Comparison of ENCODE assay signal across 8 cellular contexts in genomic region chr17:45315583-45316270, GRCh38. TPM values are rescaled to one million over a fixed set of nuclear protein-coding genes. Genes with fewer than 3 reads are reported as not detected.
DNase-seq lines count a peak whose midpoint lies in the region; ATAC-seq and TF ChIP-seq lines count a peak whose summit lies in the region.

No MANE protein-coding gene starts in this region.

- H3K27ac ChIP-seq in SK-N-SH (ENCODE audit: low read depth in 2 of 2, low read length in 1 of 2) (peak overlapping the region; percentile 85 to 91), substantia nigra (ENCODE audit: low read depth, low read length, poor library complexity, severe bottlenecking) (peak overlapping the region; percentile 74)

- POLR2A ChIA-PET in SK-N-SH (lab: Yijun Ruan, JAX) = interaction anchor here (0.7 to 1.8 kb wide), 6 partner anchors 10 to 513 kb away, joined by 4 to 13 read pairs (median 6); no protein-coding TSS in a partner anchor

- H3K79me2 ChIP-seq in SK-N-SH (ENCODE audit: insufficient read depth) = peaks cover 59% of the 10 kb centered on the region

- H3K9me2 ChIP-seq in SK-N-SH = no peaks in the 10 kb centered on the region

- H3K4me2 ChIP-seq in SK-N-SH = peak overlapping the region; percentile 92

- peaks cover 38% of the 10 kb centered on the region for H3F3A ChIP-seq in SK-N-SH (replicated peaks; ENCODE audit: insufficient read depth)

- peak overlapping the region; percentile 99 for H3K27ac Mint-ChIP-seq in activated T-helper 2 cell treated with anti-CD3 and anti-CD28 coated beads, Interferon-gamma antibody, Interleukin-2, Interleukin-4, amounts not matched to agents 10 μg/mL and 5 μg/mL and 100 μg/mL, durations not matched to agents 14 hours and 24 hours and 36 hours
- peak overlapping the region; percentile 90 to 98 (median 93) for H3K27ac Mint-ChIP-seq in immature natural killer cell

- H3K27me3 ChIP-seq in SK-N-SH (ENCODE audit: insufficient read depth) = no peaks in the 10 kb centered on the region

- H3K4me3 ChIP-seq in SK-N-SH (ENCODE audit: low read depth in 2 of 2, low read length in 1 of 2) = peak overlapping the region; percentile 87 to 93

- CTCF ChIA-PET in SK-N-SH (lab: Yijun Ruan, JAX) = interaction anchor here (0.7 to 4.8 kb wide), 19 partner anchors 8 to 181 kb away, joined by 3 to 28 read pairs (median 4); no protein-coding TSS in a partner anchor

- intact Hi-C loops in activated T-helper 2 cell treated with anti-CD3 and anti-CD28 coated beads, Interferon-gamma antibody, Interleukin-2, Interleukin-4, amounts not matched to agents 10 μg/mL and 5 μg/mL and 100 μg/mL, durations not matched to agents 14 hours and 24 hours and 36 hours (cut with micrococcal nuclease) = loop anchor here (2.0 to 10.0 kb wide), 2 partner anchors 37 to 879 kb away; partner anchors contain the start of gene KANSL1

- H3K4me3 Mint-ChIP-seq in activated T-helper 2 cell treated with anti-CD3 and anti-CD28 coated beads, Interferon-gamma antibody, Interleukin-2, Interleukin-4, amounts not matched to agents 10 μg/mL and 5 μg/mL and 100 μg/mL, durations not matched to agents 14 hours and 24 hours and 36 hours (ENCODE audit: low read depth) = peak overlapping the region; percentile 99
- peak overlapping the region; percentile 82 to 93 (median 87) for H3K4me3 Mint-ChIP-seq in immature natural killer cell

- peaks cover 67% of the 10 kb centered on the region for H3K4me1 Mint-ChIP-seq in activated T-helper 2 cell treated with anti-CD3 and anti-CD28 coated beads, Interferon-gamma antibody, Interleukin-2, Interleukin-4, amounts not matched to agents 10 μg/mL and 5 μg/mL and 100 μg/mL, durations not matched to agents 14 hours and 24 hours and 36 hours (ENCODE audit: low read depth)
- peaks cover 85 to 86% of the 10 kb centered on the region in 2 donors for H3K4me1 Mint-ChIP-seq in immature natural killer cell

- DNase-seq in SK-N-SH (no peak), immature natural killer cell (no peak), substantia nigra (lab: John Stamatoyannopoulos, UW) (no peak), NCI-H1105 (lab: John Stamatoyannopoulos, UW) (no peak), left lobe of liver (ENCODE audit: low spot score) (no peak), midbrain (lab: John Stamatoyannopoulos, UW) (no peak)
- no peak for DNase-seq in activated T-helper 2 cell treated with anti-CD3 and anti-CD28 coated beads, Interferon-gamma antibody, Interleukin-2, Interleukin-4, amounts not matched to agents 10 μg/mL and 5 μg/mL and 100 μg/mL, durations not matched to agents 14 hours and 24 hours and 36 hours (ENCODE audit: low spot score)

- no peak for TF ChIP-seq RAD21 in SK-N-SH (IDR thresholded peaks at IDR 0.05; ENCODE audit: low read length)

- peaks cover 58 to 61% of the 10 kb centered on the region in 2 experiments for H3K4me1 ChIP-seq in SK-N-SH (ENCODE audit: control insufficient read depth in 1 of 2, insufficient read depth in 2 of 2, low read depth in 1 of 2, low read length in 1 of 2)

- TF ChIP-seq EP300 in SK-N-SH (IDR thresholded peaks at IDR 0.05; ENCODE audit: borderline replicate concordance in 1 of 2, low read depth in 1 of 2, low read length in 1 of 2) = no peak

- no peaks in the 10 kb centered on the region for H3K9me3 ChIP-seq in SK-N-SH

- ATAC-seq in SK-N-SH treated with all-trans-retinoic acid at 6 μM for 48 hours = no peak
- ATAC-seq in left lobe of liver = no peak

- H3K9ac ChIP-seq in SK-N-SH = peak overlapping the region; percentile 88

- H2AFZ ChIP-seq in SK-N-SH (ENCODE audit: low read depth) = no peak overlapping the region

- H3K9me3 Mint-ChIP-seq in activated T-helper 2 cell treated with anti-CD3 and anti-CD28 coated beads, Interferon-gamma antibody, Interleukin-2, Interleukin-4, amounts not matched to agents 10 μg/mL and 5 μg/mL and 100 μg/mL, durations not matched to agents 14 hours and 24 hours and 36 hours = no peaks in the 10 kb centered on the region
- H3K9me3 Mint-ChIP-seq in immature natural killer cell = no peaks in the 10 kb centered on the region

- H4K20me1 ChIP-seq in SK-N-SH (ENCODE audit: insufficient read depth) = peaks cover 56% of the 10 kb centered on the region

- TF ChIP-seq CTCF in SK-N-SH (IDR thresholded peaks at IDR 0.05) = no peak

- peaks cover 1% of the 10 kb centered on the region for H3K27me3 Mint-ChIP-seq in activated T-helper 2 cell treated with anti-CD3 and anti-CD28 coated beads, Interferon-gamma antibody, Interleukin-2, Interleukin-4, amounts not matched to agents 10 μg/mL and 5 μg/mL and 100 μg/mL, durations not matched to agents 14 hours and 24 hours and 36 hours (ENCODE audit: low read depth)
- H3K27me3 Mint-ChIP-seq in immature natural killer cell (ENCODE audit: low read depth in 3 of 3) = peaks cover 7 to 21% (median 14%) of the 10 kb centered on the region in 3 donors

- H3K36me3 Mint-ChIP-seq in activated T-helper 2 cell treated with anti-CD3 and anti-CD28 coated beads, Interferon-gamma antibody, Interleukin-2, Interleukin-4, amounts not matched to agents 10 μg/mL and 5 μg/mL and 100 μg/mL, durations not matched to agents 14 hours and 24 hours and 36 hours (ENCODE audit: low read depth) = peaks cover 52% of the 10 kb centered on the region
- no peaks in the 10 kb centered on the region for H3K36me3 Mint-ChIP-seq in immature natural killer cell

- peaks cover 4 to 7% of the 10 kb centered on the region in 2 experiments for H3K36me3 ChIP-seq in SK-N-SH (replicated peaks in 1 of 2; ENCODE audit: control insufficient read depth in 1 of 2, insufficient read depth in 2 of 2, low read length in 1 of 2)

- WGBS in SK-N-SH (ENCODE audit: low lambda C conversion rate) = 12% methylated on average over 8 of the region's 8 CpGs

TF ChIP-seq in SK-N-SH, 30 proteins besides CTCF, POLR2A, EP300 and RAD21:
- TF ChIP-seq MEF2A (IDR thresholded peaks at IDR 0.05; ENCODE audit: borderline replicate concordance, low read depth) (no peak), GATA2 (CRISPR knock-in tag; IDR thresholded peaks at IDR 0.05) (no peak), GABPA (IDR thresholded peaks at IDR 0.05; ENCODE audit: low read depth) (no peak), EZH2phosphoT487 (IDR thresholded peaks at IDR 0.05; ENCODE audit: borderline replicate concordance, low read depth) (no peak), RXRA (IDR thresholded peaks at IDR 0.05; ENCODE audit: borderline replicate concordance, low read depth) (no peak)
- TF ChIP-seq, protein P1, sequence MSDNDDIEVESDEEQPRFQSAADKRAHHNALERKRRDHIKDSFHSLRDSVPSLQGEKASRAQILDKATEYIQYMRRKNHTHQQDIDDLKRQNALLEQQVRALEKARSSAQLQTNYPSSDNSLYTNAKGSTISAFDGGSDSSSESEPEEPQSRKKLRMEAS (IDR thresholded peaks at IDR 0.05; ENCODE audit: low read depth) = no peak

TF ChIP-seq in SK-N-SH treated with all-trans-retinoic acid at 6 μM for 48 hours, 23 proteins besides CTCF, POLR2A, EP300 and RAD21:
- TF ChIP-seq OSR1 (CRISPR knock-in tag; IDR thresholded peaks at IDR 0.05) (no peak), PPARA (CRISPR knock-in tag; IDR thresholded peaks at IDR 0.05; ENCODE audit: borderline replicate concordance) (no peak), ESRRG (CRISPR knock-in tag; IDR thresholded peaks at IDR 0.05) (no peak)

RNA-seq across cellular contexts. Expression of gene MAP3K14, which starts 1.1 kb away (rescaled TPM):
- polyA plus RNA-seq in SK-N-SH (2012; rRNA removed) (11.9 and 13.7 TPM in 2 replicates), immature natural killer cell (1 to 10 TPM; 1.0 to 3.4 (median 3.0) TPM)
- 4.4 and 7.2 TPM in 2 replicates for polyA plus RNA-seq in SK-N-SH (2012; cell fraction: cytosol; rRNA removed)
- 51.1 and 59.6 TPM in 2 replicates for polyA plus RNA-seq in SK-N-SH (2012; cell fraction: nucleus; rRNA removed)
- 45.6 and 49.5 TPM in 2 replicates for total RNA-seq in activated T-helper 2 cell treated with anti-CD3 and anti-CD28 coated beads, Interferon-gamma antibody, Interleukin-2, Interleukin-4, amounts not matched to agents 10 μg/mL and 5 μg/mL and 100 μg/mL, durations not matched to agents 14 hours and 24 hours and 36 hours
- 6.9 TPM for total RNA-seq in left lobe of liver

RNA-seq across cellular contexts. Expression of gene SPATA32, which starts 53.8 kb away (rescaled TPM):
- polyA plus RNA-seq in SK-N-SH (2012; rRNA removed) = 0.08 TPM in 1 of 2 replicates, not detected in the other
- not detected in 2 replicates for polyA plus RNA-seq in SK-N-SH (2012; cell fraction: cytosol; rRNA removed)
- 0.10 TPM in 1 of 2 replicates, not detected in the other for polyA plus RNA-seq in SK-N-SH (2012; cell fraction: nucleus; rRNA removed)
- total RNA-seq in activated T-helper 2 cell treated with anti-CD3 and anti-CD28 coated beads, Interferon-gamma antibody, Interleukin-2, Interleukin-4, amounts not matched to agents 10 μg/mL and 5 μg/mL and 100 μg/mL, durations not matched to agents 14 hours and 24 hours and 36 hours = 0.37 and 0.67 TPM in 2 replicates
- polyA plus RNA-seq in immature natural killer cell = under 1 TPM in 1 of 3 donors, not detected in 2; 0.16 TPM
- total RNA-seq in left lobe of liver = not detected
